8 cellular contexts compared by ENCODE assay signal in genomic region chr19:1244693-1245451, GRCh38. TPM values are rescaled to one million over a fixed set of nuclear protein-coding genes. Genes with fewer than 3 reads are reported as not detected.
DNase-seq lines count a peak whose midpoint lies in the region; ATAC-seq and TF ChIP-seq lines count a peak whose summit lies in the region.

No MANE protein-coding gene starts in this region.

- peak overlapping the region in 1 of 2 experiments; percentile 83 for H2BK12ac ChIP-seq in mesenchymal stem cell (ENCODE audit: low read length in 2 of 2)

- H3K79me1 ChIP-seq in mesenchymal stem cell (replicated peaks; ENCODE audit: low read length, poor library complexity, severe bottlenecking), result peaks cover 22% of the 10 kb centered on the region

- no peak for TF ChIP-seq EP300 in upper lobe of left lung (IDR thresholded peaks at IDR 0.05)

- peak overlapping the region; percentile 68 for H3K4me3 Mint-ChIP-seq in T-helper 2 cell treated with Interferon-gamma antibody and Interleukin-4, amounts not matched to agents 5 μg/mL and 100 μg/mL, for 36 hours
- H3K4me3 Mint-ChIP-seq in brain, result peak overlapping the region; percentile 63 to 81 (median 71)

- TF ChIP-seq CTCF in brain (conservative IDR thresholded peaks at IDR 0.05) (no peak), upper lobe of left lung (IDR thresholded peaks at IDR 0.05) (no peak)

- H3K27me3 ChIP-seq in mesenchymal stem cell (ENCODE audit: control insufficient read depth in 1 of 2, insufficient read depth in 1 of 2, low read length in 2 of 2) (no peaks in the 10 kb centered on the region), upper lobe of left lung (no peaks in the 10 kb centered on the region)

- peak; percentile 11 for DNase-seq in T-helper 2 cell treated with Interferon-gamma antibody and Interleukin-4, amounts not matched to agents 5 μg/mL and 100 μg/mL, for 36 hours (ENCODE audit: low spot score)
- no peak for DNase-seq in T-helper 2 cell
- DNase-seq in mesenchymal stem cell, result no peak
- peak; percentile 86 to 93 for DNase-seq in upper lobe of left lung
- no peak for DNase-seq in NCI-H345 (lab: John Stamatoyannopoulos, UW)
- DNase-seq in posterior cingulate gyrus, result no peak
- DNase-seq in NCI-H1092 treated with DMSO at 0.1 percent for 48 hours (lab: John Stamatoyannopoulos, UW), result no peak

- H3K4me1 Mint-ChIP-seq in T-helper 2 cell treated with Interferon-gamma antibody and Interleukin-4, amounts not matched to agents 5 μg/mL and 100 μg/mL, for 36 hours (ENCODE audit: low read depth), result peaks cover 13% of the 10 kb centered on the region
- peaks cover 38% of the 10 kb centered on the region for H3K4me1 Mint-ChIP-seq in brain

- intact Hi-C loops in posterior cingulate gyrus (cut with DNase I), result loop anchor here (1.0 kb wide), 1 partner anchor 22 kb away; no protein-coding TSS in a partner anchor

- peak overlapping the region; percentile 84 for H2AK5ac ChIP-seq in mesenchymal stem cell (ENCODE audit: low read length, severe bottlenecking)

- peak in 1 of 4 donors; percentile 38 for TF ChIP-seq POLR2A in upper lobe of left lung (IDR thresholded peaks at IDR 0.05)

- peak overlapping the region; percentile 52 to 77 for H3K18ac ChIP-seq in mesenchymal stem cell (ENCODE audit: low read depth in 1 of 2, low read length in 2 of 2)

- H3K9me3 Mint-ChIP-seq in T-helper 2 cell treated with Interferon-gamma antibody and Interleukin-4, amounts not matched to agents 5 μg/mL and 100 μg/mL, for 36 hours, result no peaks in the 10 kb centered on the region
- H3K9me3 Mint-ChIP-seq in brain, result no peaks in the 10 kb centered on the region

- peak overlapping the region; percentile 82 for H3K27ac Mint-ChIP-seq in T-helper 2 cell treated with Interferon-gamma antibody and Interleukin-4, amounts not matched to agents 5 μg/mL and 100 μg/mL, for 36 hours
- peak overlapping the region; percentile 91 to 98 (median 97) for H3K27ac Mint-ChIP-seq in brain

- H2BK120ac ChIP-seq in mesenchymal stem cell (ENCODE audit: low read depth, low read length), result peak overlapping the region; percentile 66

- H3K36me3 ChIP-seq in mesenchymal stem cell (ENCODE audit: control insufficient read depth in 1 of 2, insufficient read depth in 2 of 2, low read depth in 1 of 2, low read length in 2 of 2) (peaks cover 5 to 31% of the 10 kb centered on the region in 2 experiments), upper lobe of left lung (peaks cover 0 to 5% (median 2%) of the 10 kb centered on the region in 4 donors)

- no peak overlapping the region for H2AFZ ChIP-seq in mesenchymal stem cell (ENCODE audit: low read depth, low read length)

- WGBS in mesenchymal stem cell, result 67% methylated on average over 31 of the region's 31 CpGs
- WGBS in upper lobe of left lung, 2 donors, result 16% methylated on average over 24 of the region's 31 CpGs; no CpG with 5 or more reads in 1 of the 2 donors

- H3K23ac ChIP-seq in mesenchymal stem cell (ENCODE audit: low read length in 2 of 2), result peak overlapping the region in 1 of 2 experiments; percentile 31

- H4K91ac ChIP-seq in mesenchymal stem cell (ENCODE audit: low read length), result peak overlapping the region; percentile 77

- peaks cover 2% of the 10 kb centered on the region for H3K27me3 Mint-ChIP-seq in T-helper 2 cell treated with Interferon-gamma antibody and Interleukin-4, amounts not matched to agents 5 μg/mL and 100 μg/mL, for 36 hours (ENCODE audit: low read depth)
- H3K27me3 Mint-ChIP-seq in brain, result no peaks in the 10 kb centered on the region

- H3K4me3 ChIP-seq in mesenchymal stem cell (ENCODE audit: insufficient read depth in 1 of 2, low read depth in 1 of 2, low read length in 2 of 2) (peak overlapping the region; percentile 14 to 68), upper lobe of left lung (peak overlapping the region in 3 of 4 donors; percentile 1 to 39 (median 27))

- H3K27ac ChIP-seq in mesenchymal stem cell (ENCODE audit: low read length, poor library complexity, severe bottlenecking), result peak overlapping the region; percentile 62
- peak overlapping the region; percentile 84 to 100 (median 90) for H3K27ac ChIP-seq in upper lobe of left lung

- H3K9ac ChIP-seq in mesenchymal stem cell (ENCODE audit: low read length), result peak overlapping the region; percentile 68

- H3K4me1 ChIP-seq in mesenchymal stem cell (ENCODE audit: control insufficient read depth, insufficient read depth, low read depth, low read length), result peaks cover 57% of the 10 kb centered on the region
- H3K4me1 ChIP-seq in upper lobe of left lung, result peaks cover 71 to 77% (median 73%) of the 10 kb centered on the region in 4 donors

- H2BK15ac ChIP-seq in mesenchymal stem cell (ENCODE audit: low read depth, poor library complexity, severe bottlenecking), result peak overlapping the region; percentile 77

- H2BK5ac ChIP-seq in mesenchymal stem cell (ENCODE audit: low read depth, low read length, poor library complexity, severe bottlenecking), result peak overlapping the region; percentile 59

- peak overlapping the region; percentile 63 for H4K8ac ChIP-seq in mesenchymal stem cell (ENCODE audit: low read length)

- ATAC-seq in upper lobe of left lung (ENCODE audit: low FRiP score in 2 of 2), result peak in 1 of 2 donors; percentile 39

- H3K36me3 Mint-ChIP-seq in T-helper 2 cell treated with Interferon-gamma antibody and Interleukin-4, amounts not matched to agents 5 μg/mL and 100 μg/mL, for 36 hours (ENCODE audit: low read depth), result peaks cover 4% of the 10 kb centered on the region
- H3K36me3 Mint-ChIP-seq in brain, result no peaks in the 10 kb centered on the region

- no peaks in the 10 kb centered on the region for H3K9me3 ChIP-seq in mesenchymal stem cell (ENCODE audit: control insufficient read depth, low read length)
- H3K9me3 ChIP-seq in upper lobe of left lung, result no peaks in the 10 kb centered on the region

- H3K4me2 ChIP-seq in mesenchymal stem cell (ENCODE audit: low read length, poor library complexity, severe bottlenecking), result peak overlapping the region; percentile 47

- peak overlapping the region in 1 of 2 experiments; percentile 88 for H3K14ac ChIP-seq in mesenchymal stem cell (ENCODE audit: low read length in 2 of 2)

- H3K4ac ChIP-seq in mesenchymal stem cell (ENCODE audit: low read depth in 1 of 2, low read length in 2 of 2), result peak overlapping the region; percentile 15 to 85

RNA-seq across cellular contexts. Expression of gene ATP5F1D, which starts 3.3 kb away (rescaled TPM):
- 365 TPM for polyA plus RNA-seq in brain (ENCODE audit: insufficient read depth, low read depth, low replicate concordance)
- 121 TPM for polyA plus RNA-seq in mesenchymal stem cell (2013, experiment 1 of 2)
- polyA plus RNA-seq in mesenchymal stem cell (2013, experiment 2 of 2), result 127 TPM
- total RNA-seq in upper lobe of left lung, result 100 to 1,000 TPM in 3 of 6 donors, 10 to 100 TPM in 3; 56.0 to 187 (median 113) TPM

RNA-seq across cellular contexts. Expression of gene MIDN, which starts 3.5 kb away (rescaled TPM):
- polyA plus RNA-seq in brain (ENCODE audit: insufficient read depth, low read depth, low replicate concordance), result 79.7 TPM
- polyA plus RNA-seq in mesenchymal stem cell (2013, experiment 1 of 2), result 58.6 TPM
- 58.0 TPM for polyA plus RNA-seq in mesenchymal stem cell (2013, experiment 2 of 2)
- 100 to 1,000 TPM in 2 of 6 donors, 10 to 100 TPM in 4; 33.5 to 176 (median 75.9) TPM for total RNA-seq in upper lobe of left lung

RNA-seq across cellular contexts. Expression of gene CBARP, which starts 7.1 kb away (rescaled TPM):
- polyA plus RNA-seq in brain (ENCODE audit: insufficient read depth, low read depth, low replicate concordance), result 11.2 TPM
- 8.1 TPM for polyA plus RNA-seq in mesenchymal stem cell (2013, experiment 1 of 2)
- polyA plus RNA-seq in mesenchymal stem cell (2013, experiment 2 of 2), result 8.0 TPM
- total RNA-seq in upper lobe of left lung, result 1 to 10 TPM in 3 of 6 donors, under 1 TPM in 1, not detected in 2; 0.30 to 1.8 (median 1.0) TPM

RNA-seq across cellular contexts. Expression of gene CIRBP, which starts 24.3 kb away (rescaled TPM):
- 617 TPM for polyA plus RNA-seq in brain (ENCODE audit: insufficient read depth, low read depth, low replicate concordance)
- polyA plus RNA-seq in mesenchymal stem cell (2013, experiment 1 of 2), result 118 TPM
- 120 TPM for polyA plus RNA-seq in mesenchymal stem cell (2013, experiment 2 of 2)
- total RNA-seq in upper lobe of left lung, result 1,000 to 10,000 TPM in 1 of 6 donors, 100 to 1,000 TPM in 5; 326 to 1,348 (median 441) TPM

RNA-seq across cellular contexts. Expression of gene FAM174C, which starts 30.5 kb away (rescaled TPM):
- polyA plus RNA-seq in brain (ENCODE audit: insufficient read depth, low read depth, low replicate concordance), result 60.8 TPM
- polyA plus RNA-seq in mesenchymal stem cell (2013, experiment 1 of 2), result 60.2 TPM
- polyA plus RNA-seq in mesenchymal stem cell (2013, experiment 2 of 2), result 59.6 TPM
- 10 to 100 TPM; 43.0 to 85.3 (median 59.6) TPM for total RNA-seq in upper lobe of left lung

Comparison
In these comparisons a context has a peak if more than half of its experiments do, and no peak if none do; other contexts are left out.
1. DNase-seq: peak in T-helper 2 cell treated with Interferon-gamma antibody and Interleukin-4, amounts not matched to agents 5 μg/mL and 100 μg/mL, for 36 hours (single experiment) and upper lobe of left lung (2 of 2); none in T-helper 2 cell (0 of 5), mesenchymal stem cell (single experiment), NCI-H345 (single experiment), posterior cingulate gyrus (0 of 10) and NCI-H1092 treated with DMSO at 0.1 percent for 48 hours (single experiment).